17 cellular contexts compared by ENCODE assay signal in genomic region chr21:23801292-23801691, GRCh38.
DNase-seq lines count a peak whose midpoint lies in the region; ATAC-seq, FAIRE-seq and TF ChIP-seq lines count a peak whose summit lies in the region.
"Had no signal": no experiment of that assay in that cellular context is flagged by ENCODE, and none has a peak within 500 bp of the region (broad histone marks: within the 10 kb centered on the region; RNA-seq: fewer than 3 reads in every experiment).

No MANE protein-coding gene starts in this region.

- H3K4me1 Mint-ChIP-seq in activated T-helper 17 cell treated with anti-CD3 and anti-CD28 coated beads, Interleukin-2, amount 50 U/mL, for 72 hours, result no peaks in the 10 kb centered on the region
- peaks cover 0 to 6% of the 10 kb centered on the region in 2 donors for H3K4me1 Mint-ChIP-seq in stimulated activated naive B cell treated with anti-CD40 and anti-IgM and Interleukin-4, amounts not matched to agents 10 μg/mL and 1 μg/mL and 100 μg/mL, for 72 hours
- H3K4me1 Mint-ChIP-seq: GM23338, H9 had no signal

- H3K4me3 ChIP-seq in NB4 (ENCODE audit: low read depth, low read length), result no peak overlapping the region
- H3K4me3 ChIP-seq: GM23338 had no signal

- no peak overlapping the region for H3K27ac Mint-ChIP-seq in activated T-helper 17 cell treated with anti-CD3 and anti-CD28 coated beads, Interleukin-2, amount 50 U/mL, for 72 hours
- no peak overlapping the region for H3K27ac Mint-ChIP-seq in stimulated activated naive B cell treated with anti-CD40 and anti-IgM and Interleukin-4, amounts not matched to agents 10 μg/mL and 1 μg/mL and 100 μg/mL, for 72 hours
- H3K27ac Mint-ChIP-seq: GM23338, H9 had no signal

- H3K9me3 Mint-ChIP-seq in activated T-helper 17 cell treated with anti-CD3 and anti-CD28 coated beads, Interleukin-2, amount 50 U/mL, for 72 hours, result no peaks in the 10 kb centered on the region
- H3K9me3 Mint-ChIP-seq in stimulated activated naive B cell treated with anti-CD40 and anti-IgM and Interleukin-4, amounts not matched to agents 10 μg/mL and 1 μg/mL and 100 μg/mL, for 72 hours, result peaks cover 6 to 11% of the 10 kb centered on the region in 2 donors

- ATAC-seq in activated T-helper 17 cell treated with anti-CD3 and anti-CD28 coated beads, Interleukin-2, amount 50 U/mL, for 72 hours (replicated peaks), result peak; percentile 45
- peak; percentile 85 to 86 for ATAC-seq in stimulated activated naive B cell treated with anti-CD40 and anti-IgM and Interleukin-4, amounts not matched to agents 10 μg/mL and 1 μg/mL and 100 μg/mL, for 72 hours (replicated peaks)
- ATAC-seq: GM23338, PC-3 had no signal

- no peaks in the 10 kb centered on the region for H3K27me3 Mint-ChIP-seq in activated T-helper 17 cell treated with anti-CD3 and anti-CD28 coated beads, Interleukin-2, amount 50 U/mL, for 72 hours
- no peaks in the 10 kb centered on the region for H3K27me3 Mint-ChIP-seq in stimulated activated naive B cell treated with anti-CD40 and anti-IgM and Interleukin-4, amounts not matched to agents 10 μg/mL and 1 μg/mL and 100 μg/mL, for 72 hours

- no peak for FAIRE-seq in urothelium cell line (lab: Jason Lieb, UNC)

- no peak overlapping the region for H3K4me3 Mint-ChIP-seq in activated T-helper 17 cell treated with anti-CD3 and anti-CD28 coated beads, Interleukin-2, amount 50 U/mL, for 72 hours
- no peak overlapping the region for H3K4me3 Mint-ChIP-seq in stimulated activated naive B cell treated with anti-CD40 and anti-IgM and Interleukin-4, amounts not matched to agents 10 μg/mL and 1 μg/mL and 100 μg/mL, for 72 hours
- H3K4me3 Mint-ChIP-seq: GM23338, H9 had no signal

- no peak for TF ChIP-seq CTCF in NB4 (IDR thresholded peaks at IDR 0.05; ENCODE audit: low read depth, low read length)

- H3K36me3 Mint-ChIP-seq in activated T-helper 17 cell treated with anti-CD3 and anti-CD28 coated beads, Interleukin-2, amount 50 U/mL, for 72 hours (ENCODE audit: low read depth), result no peaks in the 10 kb centered on the region
- H3K36me3 Mint-ChIP-seq in stimulated activated naive B cell treated with anti-CD40 and anti-IgM and Interleukin-4, amounts not matched to agents 10 μg/mL and 1 μg/mL and 100 μg/mL, for 72 hours, result peaks cover 3 to 10% of the 10 kb centered on the region in 2 donors

- DNase-seq in stimulated activated CD4-positive, alpha-beta T cell treated with anti-CD3 and anti-CD28 coated beads, Interleukin-1b, Interleukin-23, amount 100 ng/mL, for 48 hours, result peak; percentile 1
- no peak for DNase-seq in stimulated activated CD4-positive, alpha-beta T cell treated with anti-CD3 and anti-CD28 coated beads, Interleukin-12 subunit alpha, Interleukin-12 subunit beta, amount 100 ng/mL, for 4 hours
- peak; percentile 16 for DNase-seq in NB4 (ENCODE audit: low read depth)
- no peak for DNase-seq in stimulated activated naive B cell treated with anti-CD40 and anti-IgM and Interleukin-4, amounts not matched to agents 10 μg/mL and 1 μg/mL and 100 μg/mL, for 72 hours
- DNase-seq in GM19240 (ENCODE audit: insufficient read length, low spot score), result no peak
- no peak for DNase-seq in urothelium cell line (ENCODE audit: low spot score)
- DNase-seq: BE2C, Calu3, H9, NCI-H2029, NCI-H446, NCI-H524 treated with DMSO at 0.1 percent for 48 hours, NCI-H774, PC-3, SK-N-SH had no signal

- TF ChIP-seq POLR2A in NB4 (IDR thresholded peaks at IDR 0.05; ENCODE audit: extremely low read depth, insufficient read length), result no peak

Comparison
In these comparisons a context has a peak if more than half of its experiments do, and no peak if none do; other contexts are left out.
1. DNase-seq: peak in stimulated activated CD4-positive, alpha-beta T cell treated with anti-CD3 and anti-CD28 coated beads, Interleukin-1b, Interleukin-23, amount 100 ng/mL, for 48 hours (single experiment) and NB4 (single experiment); none in stimulated activated CD4-positive, alpha-beta T cell treated with anti-CD3 and anti-CD28 coated beads, Interleukin-12 subunit alpha, Interleukin-12 subunit beta, amount 100 ng/mL, for 4 hours (single experiment), stimulated activated naive B cell treated with anti-CD40 and anti-IgM and Interleukin-4, amounts not matched to agents 10 μg/mL and 1 μg/mL and 100 μg/mL, for 72 hours (single experiment), GM19240 (single experiment) and urothelium cell line (single experiment).